11 cellular contexts compared by ENCODE assay signal in the genomic region with DNA sequence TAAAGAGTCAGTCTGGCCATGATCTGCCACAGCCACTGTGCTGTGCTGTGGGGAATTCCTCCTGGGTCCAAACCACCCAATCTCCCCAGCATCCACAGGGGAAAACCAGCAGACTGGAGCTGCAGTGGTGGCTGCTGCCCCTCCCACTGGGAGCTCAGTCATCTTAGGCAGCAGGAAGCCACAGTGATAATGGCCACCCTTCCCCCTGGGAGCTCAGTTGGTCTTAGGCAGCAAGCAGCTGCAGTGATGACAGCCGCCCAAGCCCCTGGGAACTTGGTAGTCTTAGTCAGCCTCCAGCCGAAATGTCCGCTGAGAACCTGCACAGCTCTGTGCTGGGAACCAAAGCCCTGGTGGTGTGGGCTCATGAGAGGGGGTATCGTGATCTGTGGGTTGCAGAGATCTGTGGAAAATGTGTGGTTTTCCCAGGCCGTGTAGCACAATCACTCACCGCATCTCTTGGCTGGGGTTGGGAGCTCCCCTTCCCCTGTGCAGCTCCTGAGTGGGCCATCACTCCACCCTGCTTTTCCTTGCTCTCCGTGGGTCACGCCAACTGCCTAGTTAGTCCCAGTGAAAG. TPM values are rescaled to one million over a fixed set of nuclear protein-coding genes. Genes with fewer than 3 reads are reported as not detected.
DNase-seq lines count a peak whose midpoint lies in the region; ATAC-seq, FAIRE-seq and TF ChIP-seq lines count a peak whose summit lies in the region.
"Had no signal": no experiment of that assay in that cellular context is flagged by ENCODE, and none has a peak within 500 bp of the region (broad histone marks: within the 10 kb centered on the region; RNA-seq: fewer than 3 reads in every experiment).

No MANE protein-coding gene starts in this region.

- H3K36me3 ChIP-seq in A673 (ENCODE audit: insufficient read depth, low read length, poor library complexity, severe bottlenecking): no peaks in the 10 kb centered on the region
- no peaks in the 10 kb centered on the region for H3K36me3 ChIP-seq in brain microvascular endothelial cell (replicated peaks)
- no peaks in the 10 kb centered on the region for H3K36me3 ChIP-seq in PC-9 (ENCODE audit: low read depth)

- no peaks in the 10 kb centered on the region for H3K9me2 ChIP-seq in PC-9 (ENCODE audit: insufficient read depth)

- peak; percentile 68 for ATAC-seq in GM19035 (IDR thresholded peaks at IDR 0.05; ENCODE audit: unreplicated experiment)
- ATAC-seq in HG03064 (IDR thresholded peaks at IDR 0.05; ENCODE audit: low read depth, unreplicated experiment): peak; percentile 61

- H4K20me1 ChIP-seq in PC-9 (ENCODE audit: insufficient read depth): no peaks in the 10 kb centered on the region

- no peak overlapping the region for H2AFZ ChIP-seq in PC-9

- CTCF ChIA-PET in A673 (lab: Charles Lee) (no interaction called here), PC-9 (lab: Charles Lee) (no interaction called here)

- POLR2A ChIA-PET in A673 (lab: Charles Lee; ENCODE audit: low non-redundant PET): no interaction called here
- POLR2A ChIA-PET in PC-9 (lab: Charles Lee; ENCODE audit: unreplicated experiment): no interaction called here

- in situ Hi-C loops in brain microvascular endothelial cell (cut with HindIII; ENCODE audit: low pct_ligation_motif_present, low sequenced_read_pairs): no loop called here

- H3K27ac ChIP-seq in A673 (ENCODE audit: low read depth, low read length, poor library complexity, severe bottlenecking): no peak overlapping the region
- no peak overlapping the region for H3K27ac ChIP-seq in brain microvascular endothelial cell
- H3K27ac ChIP-seq in PC-9: no peak overlapping the region
- H3K27ac ChIP-seq: coronary artery had no signal

- DNase-seq in A673 (ENCODE audit: low spot score) (peak; percentile 40), brain microvascular endothelial cell (peak; percentile 66), PC-9 (no peak), T-helper 9 cell (no peak), GM19239 (ENCODE audit: insufficient read length, low spot score) (no peak)
- no peak for DNase-seq in activated T-cell treated with anti-CD3 and anti-CD28 coated beads, Interleukin-2, amount 50 U/mL, for 48 hours
- DNase-seq: trophoblast cell had no signal

- H3F3A ChIP-seq in PC-9 (ENCODE audit: insufficient read depth, low read depth): no peaks in the 10 kb centered on the region

- intact Hi-C loops in A673 (cut with micrococcal nuclease; ENCODE audit: unreplicated experiment) (no loop called here), PC-9 (cut with micrococcal nuclease; ENCODE audit: unreplicated experiment) (no loop called here)

- H3K9me3 ChIP-seq in A673 (ENCODE audit: low read depth, low read length, poor library complexity, severe bottlenecking) (no peaks in the 10 kb centered on the region), PC-9 (ENCODE audit: insufficient read depth, low read depth) (no peaks in the 10 kb centered on the region)

- no peak for TF ChIP-seq CTCF in A673 (conservative IDR thresholded peaks at IDR 0.05; ENCODE audit: low read depth, low read length)
- TF ChIP-seq CTCF in brain microvascular endothelial cell (IDR thresholded peaks at IDR 0.05; ENCODE audit: low read depth, low read length, missing control alignments): no peak
- no peak for TF ChIP-seq CTCF in PC-9 (conservative IDR thresholded peaks at IDR 0.05)

- no peak overlapping the region for H3K4me2 ChIP-seq in PC-9

- no peak overlapping the region for H3K4me3 ChIP-seq in A673 (ENCODE audit: low read depth, low read length, poor library complexity, severe bottlenecking)
- H3K4me3 ChIP-seq in brain microvascular endothelial cell (ENCODE audit: low read depth, low read length): no peak overlapping the region
- no peak overlapping the region for H3K4me3 ChIP-seq in PC-9
- H3K4me3 ChIP-seq: coronary artery had no signal

- H3K27me3 ChIP-seq in A673 (replicated peaks; ENCODE audit: insufficient read depth, low read depth, low read length, poor library complexity) (no peaks in the 10 kb centered on the region), brain microvascular endothelial cell (replicated peaks) (no peaks in the 10 kb centered on the region), PC-9 (ENCODE audit: insufficient read depth, low read depth) (no peaks in the 10 kb centered on the region)

- no peaks in the 10 kb centered on the region for H3K4me1 ChIP-seq in A673 (ENCODE audit: insufficient read depth, low read length, poor library complexity, severe bottlenecking)
- H3K4me1 ChIP-seq in PC-9 (replicated peaks; ENCODE audit: insufficient read depth): no peaks in the 10 kb centered on the region

- no TSS peak for BruUV-seq in A673 (replicated peaks; lab: Mats Ljungman, UMichigan)
- no TSS peak for BruUV-seq in PC-9 (replicated peaks; lab: Mats Ljungman, UMichigan)

- no peak for FAIRE-seq in GM19239 (lab: Jason Lieb, UNC)
- FAIRE-seq: keratinocyte had no signal

- H3K79me2 ChIP-seq in PC-9 (ENCODE audit: low read depth): no peaks in the 10 kb centered on the region

RNA-seq across cellular contexts. Expression of a gene that starts 38.4 kb away (rescaled TPM):
- total RNA-seq in A673 (2021): 78.7 and 93.5 TPM in 2 replicates
- total RNA-seq in PC-9 (2021): 50.6 and 58.2 TPM in 2 replicates

Comparison
In these comparisons a context has a peak if more than half of its experiments do, and no peak if none do; other contexts are left out.
1. DNase-seq: peak in A673 (single experiment) and brain microvascular endothelial cell (single experiment); none in activated T-cell treated with anti-CD3 and anti-CD28 coated beads, Interleukin-2, amount 50 U/mL, for 48 hours (0 of 2), PC-9 (0 of 2), T-helper 9 cell (single experiment) and GM19239 (single experiment).